ENCODE assay signal across 2 cellular contexts in genomic region chr17:20591040-20591439, GRCh38. TPM values are rescaled to one million over a fixed set of nuclear protein-coding genes. Genes with fewer than 3 reads are reported as not detected.
"Had no signal": no experiment of that assay in that cellular context is flagged by ENCODE, and none has a peak within 500 bp of the region (broad histone marks: within the 10 kb centered on the region; RNA-seq: fewer than 3 reads in every experiment).

No MANE protein-coding gene starts in this region.

RNA-seq across cellular contexts. Expression of gene CDRT15L2, which starts 11.5 kb away (rescaled TPM):
- total RNA-seq: G401, GM12878 had no signal
- polyA plus RNA-seq: GM12878 had no signal
